In genomic region chr21:40049959-40050290, GRCh38 we compare ENCODE assay signal across 22 cellular contexts.
DNase-seq lines count a peak whose midpoint lies in the region; FAIRE-seq and TF ChIP-seq lines count a peak whose summit lies in the region.
"Had no signal": no experiment of that assay in that cellular context is flagged by ENCODE, and none has a peak within 500 bp of the region (broad histone marks: within the 10 kb centered on the region; RNA-seq: fewer than 3 reads in every experiment).

No MANE protein-coding gene starts in this region.

- no peaks in the 10 kb centered on the region for H3K4me1 ChIP-seq in endodermal cell (ENCODE audit: control insufficient read depth, insufficient read depth, low read length)
- peaks cover 63% of the 10 kb centered on the region for H3K4me1 ChIP-seq in rectal smooth muscle tissue (ENCODE audit: control insufficient read depth, insufficient read depth, low read length)

- H3K36me3 ChIP-seq in endodermal cell (ENCODE audit: control insufficient read depth, insufficient read depth, low read length) (peaks cover 86% of the 10 kb centered on the region), rectal smooth muscle tissue (ENCODE audit: control insufficient read depth, insufficient read depth, low read length) (no peaks in the 10 kb centered on the region)
- H3K36me3 ChIP-seq: left ventricle myocardium inferior, neutrophil, suprapubic skin had no signal

- H3K27ac Mint-ChIP-seq in endodermal cell: no peak overlapping the region
- H3K27ac Mint-ChIP-seq: activated CD8-positive, alpha-beta memory T cell treated with anti-CD3 and anti-CD28 coated beads, Interleukin-2, amount 10 ng/mL, durations not matched to agents 7 days and 5 days; activated naive CD8-positive, alpha-beta T cell treated with anti-CD3 and anti-CD28 coated beads, Interleukin-2, amount 10 ng/mL, durations not matched to agents 7 days and 5 days; activated T-helper 2 cell treated with anti-CD3 and anti-CD28 coated beads, Interferon-gamma antibody, Interleukin-2, Interleukin-4, amounts not matched to agents 10 μg/mL and 5 μg/mL and 100 μg/mL, durations not matched to agents 14 hours and 24 hours and 36 hours; dendritic cell treated with granulocyte-macrophage colony-stimulating factor and Interleukin-4, amounts not matched to agents 40 ng/mL and 50 ng/mL, for 4 days had no signal

- no peaks in the 10 kb centered on the region for H3K27me3 Mint-ChIP-seq in endodermal cell (ENCODE audit: insufficient read depth)
- H3K27me3 Mint-ChIP-seq: activated CD8-positive, alpha-beta memory T cell treated with anti-CD3 and anti-CD28 coated beads, Interleukin-2, amount 10 ng/mL, durations not matched to agents 7 days and 5 days; activated naive CD8-positive, alpha-beta T cell treated with anti-CD3 and anti-CD28 coated beads, Interleukin-2, amount 10 ng/mL, durations not matched to agents 7 days and 5 days; dendritic cell treated with granulocyte-macrophage colony-stimulating factor and Interleukin-4, amounts not matched to agents 40 ng/mL and 50 ng/mL, for 4 days had no signal

- no peaks in the 10 kb centered on the region for H3K9me3 Mint-ChIP-seq in endodermal cell
- H3K9me3 Mint-ChIP-seq: activated naive CD8-positive, alpha-beta T cell treated with anti-CD3 and anti-CD28 coated beads, Interleukin-2, amount 10 ng/mL, durations not matched to agents 7 days and 5 days; dendritic cell treated with granulocyte-macrophage colony-stimulating factor and Interleukin-4, amounts not matched to agents 40 ng/mL and 50 ng/mL, for 4 days had no signal

- no peak overlapping the region for H3K4me3 Mint-ChIP-seq in endodermal cell
- H3K4me3 Mint-ChIP-seq: activated CD8-positive, alpha-beta memory T cell treated with anti-CD3 and anti-CD28 coated beads, Interleukin-2, amount 10 ng/mL, durations not matched to agents 7 days and 5 days; activated naive CD8-positive, alpha-beta T cell treated with anti-CD3 and anti-CD28 coated beads, Interleukin-2, amount 10 ng/mL, durations not matched to agents 7 days and 5 days; dendritic cell treated with granulocyte-macrophage colony-stimulating factor and Interleukin-4, amounts not matched to agents 40 ng/mL and 50 ng/mL, for 4 days had no signal

- DNase-seq in COLO668 (lab: John Stamatoyannopoulos, UW; ENCODE audit: unreplicated experiment) (peak; percentile 86), NCI-H146 (lab: John Stamatoyannopoulos, UW) (peak; percentile 61), endodermal cell (peak; percentile 63), NCI-H510A (lab: John Stamatoyannopoulos, UW) (no peak), HTR-8/SVneo (ENCODE audit: insufficient read length, low spot score) (no peak), kidney tubule cell (ENCODE audit: low spot score) (no peak)
- DNase-seq: activated CD4-positive, alpha-beta T cell treated with anti-CD3 and anti-CD28 coated beads for 4 hours; activated CD8-positive, alpha-beta memory T cell treated with anti-CD3 and anti-CD28 coated beads, Interleukin-2, amount 10 ng/mL, durations not matched to agents 7 days and 5 days; activated naive CD8-positive, alpha-beta T cell treated with anti-CD3 and anti-CD28 coated beads, Interleukin-2, amount 10 ng/mL, durations not matched to agents 7 days and 5 days; left ventricle myocardium inferior; MM.1S; NCI-H524; stimulated activated CD4-positive, alpha-beta T cell treated with anti-CD3 and anti-CD28 coated beads, Interleukin-12 subunit alpha, Interleukin-12 subunit beta, amount 100 ng/mL, for 4 hours had no signal

- 85 to 87% methylated on average over 4 to 6 of the region's 6 CpGs for WGBS in endodermal cell (ENCODE audit: insufficient coverage in 1 of 2, insufficient read length in 1 of 2), 2 experiments

- H3K9me3 ChIP-seq in endodermal cell (ENCODE audit: control insufficient read depth, low read length): no peaks in the 10 kb centered on the region
- H3K9me3 ChIP-seq: left ventricle myocardium inferior, neutrophil had no signal

- H3K27me3 ChIP-seq in endodermal cell (ENCODE audit: control insufficient read depth, insufficient read depth, low read length, poor library complexity, severe bottlenecking) (no peaks in the 10 kb centered on the region), rectal smooth muscle tissue (ENCODE audit: control insufficient read depth, insufficient read depth, low read length) (no peaks in the 10 kb centered on the region)
- H3K27me3 ChIP-seq: neutrophil, suprapubic skin had no signal

- peaks cover 53% of the 10 kb centered on the region for H3K36me3 Mint-ChIP-seq in endodermal cell (ENCODE audit: low read depth)
- H3K36me3 Mint-ChIP-seq: activated CD8-positive, alpha-beta memory T cell treated with anti-CD3 and anti-CD28 coated beads, Interleukin-2, amount 10 ng/mL, durations not matched to agents 7 days and 5 days; activated naive CD8-positive, alpha-beta T cell treated with anti-CD3 and anti-CD28 coated beads, Interleukin-2, amount 10 ng/mL, durations not matched to agents 7 days and 5 days had no signal

- peak; percentile 38 for TF ChIP-seq CTCF in endodermal cell (conservative IDR thresholded peaks at IDR 0.05)

- no peak overlapping the region for H3K27ac ChIP-seq in endodermal cell (ENCODE audit: low read depth, low read length)
- peak overlapping the region; percentile 88 for H3K27ac ChIP-seq in rectal smooth muscle tissue (ENCODE audit: low read depth, low read length)
- H3K27ac ChIP-seq: HL-60, left ventricle myocardium inferior, neutrophil, suprapubic skin had no signal

- no peak for FAIRE-seq in HTR-8/SVneo (lab: Jason Lieb, UNC)
- FAIRE-seq: GM19239, H54, TTC549 had no signal

- H3K4me1 Mint-ChIP-seq in endodermal cell: no peaks in the 10 kb centered on the region
- H3K4me1 Mint-ChIP-seq: activated CD8-positive, alpha-beta memory T cell treated with anti-CD3 and anti-CD28 coated beads, Interleukin-2, amount 10 ng/mL, durations not matched to agents 7 days and 5 days; activated naive CD8-positive, alpha-beta T cell treated with anti-CD3 and anti-CD28 coated beads, Interleukin-2, amount 10 ng/mL, durations not matched to agents 7 days and 5 days had no signal

- H3K9ac ChIP-seq in endodermal cell (ENCODE audit: extremely low read depth, low read length, poor library complexity, severe bottlenecking) (no peak overlapping the region), rectal smooth muscle tissue (ENCODE audit: low read length) (no peak overlapping the region)

- no peak overlapping the region for H3K4me3 ChIP-seq in endodermal cell (ENCODE audit: low read length)
- no peak overlapping the region for H3K4me3 ChIP-seq in rectal smooth muscle tissue (ENCODE audit: low read length)
- H3K4me3 ChIP-seq: left ventricle myocardium inferior, suprapubic skin had no signal

Comparison
In these comparisons a context has a peak if more than half of its experiments do, and no peak if none do; other contexts are left out.
1. DNase-seq: peak in COLO668 (single experiment), NCI-H146 (single experiment) and endodermal cell (single experiment); none in NCI-H510A (single experiment), HTR-8/SVneo (single experiment) and kidney tubule cell (single experiment).